ENCODE assay signal across 1 cellular context in genomic region chr9:129472651-129473102, GRCh38.
TF ChIP-seq lines count a peak whose summit lies in the region.

No MANE protein-coding gene starts in this region.

TF ChIP-seq in GM23338, 12 proteins besides CTCF, POLR2A, EP300 and RAD21 (continued from another document):
- TF ChIP-seq, protein P1, sequence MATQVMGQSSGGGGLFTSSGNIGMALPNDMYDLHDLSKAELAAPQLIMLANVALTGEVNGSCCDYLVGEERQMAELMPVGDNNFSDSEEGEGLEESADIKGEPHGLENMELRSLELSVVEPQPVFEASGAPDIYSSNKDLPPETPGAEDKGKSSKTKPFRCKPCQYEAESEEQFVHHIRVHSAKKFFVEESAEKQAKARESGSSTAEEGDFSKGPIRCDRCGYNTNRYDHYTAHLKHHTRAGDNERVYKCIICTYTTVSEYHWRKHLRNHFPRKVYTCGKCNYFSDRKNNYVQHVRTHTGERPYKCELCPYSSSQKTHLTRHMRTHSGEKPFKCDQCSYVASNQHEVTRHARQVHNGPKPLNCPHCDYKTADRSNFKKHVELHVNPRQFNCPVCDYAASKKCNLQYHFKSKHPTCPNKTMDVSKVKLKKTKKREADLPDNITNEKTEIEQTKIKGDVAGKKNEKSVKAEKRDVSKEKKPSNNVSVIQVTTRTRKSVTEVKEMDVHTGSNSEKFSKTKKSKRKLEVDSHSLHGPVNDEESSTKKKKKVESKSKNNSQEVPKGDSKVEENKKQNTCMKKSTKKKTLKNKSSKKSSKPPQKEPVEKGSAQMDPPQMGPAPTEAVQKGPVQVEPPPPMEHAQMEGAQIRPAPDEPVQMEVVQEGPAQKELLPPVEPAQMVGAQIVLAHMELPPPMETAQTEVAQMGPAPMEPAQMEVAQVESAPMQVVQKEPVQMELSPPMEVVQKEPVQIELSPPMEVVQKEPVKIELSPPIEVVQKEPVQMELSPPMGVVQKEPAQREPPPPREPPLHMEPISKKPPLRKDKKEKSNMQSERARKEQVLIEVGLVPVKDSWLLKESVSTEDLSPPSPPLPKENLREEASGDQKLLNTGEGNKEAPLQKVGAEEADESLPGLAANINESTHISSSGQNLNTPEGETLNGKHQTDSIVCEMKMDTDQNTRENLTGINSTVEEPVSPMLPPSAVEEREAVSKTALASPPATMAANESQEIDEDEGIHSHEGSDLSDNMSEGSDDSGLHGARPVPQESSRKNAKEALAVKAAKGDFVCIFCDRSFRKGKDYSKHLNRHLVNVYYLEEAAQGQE (IDR thresholded peaks at IDR 0.05; ENCODE audit: unreplicated experiment) = no peak
- TF ChIP-seq ZNF114 (CRISPR knock-in tag; IDR thresholded peaks at IDR 0.05) (no peak), POLR2AphosphoS5 (IDR thresholded peaks at IDR 0.05; ENCODE audit: low read depth) (no peak), STAT1 (IDR thresholded peaks at IDR 0.05; ENCODE audit: unreplicated experiment) (no peak), EZH2phosphoT487 (IDR thresholded peaks at IDR 0.05; ENCODE audit: unreplicated experiment) (no peak), NANOG (IDR thresholded peaks at IDR 0.05; ENCODE audit: borderline replicate concordance) (no peak), CREB1 (CRISPR knock-in tag; IDR thresholded peaks at IDR 0.05; ENCODE audit: low read depth) (no peak)
- TF ChIP-seq, protein P2, sequence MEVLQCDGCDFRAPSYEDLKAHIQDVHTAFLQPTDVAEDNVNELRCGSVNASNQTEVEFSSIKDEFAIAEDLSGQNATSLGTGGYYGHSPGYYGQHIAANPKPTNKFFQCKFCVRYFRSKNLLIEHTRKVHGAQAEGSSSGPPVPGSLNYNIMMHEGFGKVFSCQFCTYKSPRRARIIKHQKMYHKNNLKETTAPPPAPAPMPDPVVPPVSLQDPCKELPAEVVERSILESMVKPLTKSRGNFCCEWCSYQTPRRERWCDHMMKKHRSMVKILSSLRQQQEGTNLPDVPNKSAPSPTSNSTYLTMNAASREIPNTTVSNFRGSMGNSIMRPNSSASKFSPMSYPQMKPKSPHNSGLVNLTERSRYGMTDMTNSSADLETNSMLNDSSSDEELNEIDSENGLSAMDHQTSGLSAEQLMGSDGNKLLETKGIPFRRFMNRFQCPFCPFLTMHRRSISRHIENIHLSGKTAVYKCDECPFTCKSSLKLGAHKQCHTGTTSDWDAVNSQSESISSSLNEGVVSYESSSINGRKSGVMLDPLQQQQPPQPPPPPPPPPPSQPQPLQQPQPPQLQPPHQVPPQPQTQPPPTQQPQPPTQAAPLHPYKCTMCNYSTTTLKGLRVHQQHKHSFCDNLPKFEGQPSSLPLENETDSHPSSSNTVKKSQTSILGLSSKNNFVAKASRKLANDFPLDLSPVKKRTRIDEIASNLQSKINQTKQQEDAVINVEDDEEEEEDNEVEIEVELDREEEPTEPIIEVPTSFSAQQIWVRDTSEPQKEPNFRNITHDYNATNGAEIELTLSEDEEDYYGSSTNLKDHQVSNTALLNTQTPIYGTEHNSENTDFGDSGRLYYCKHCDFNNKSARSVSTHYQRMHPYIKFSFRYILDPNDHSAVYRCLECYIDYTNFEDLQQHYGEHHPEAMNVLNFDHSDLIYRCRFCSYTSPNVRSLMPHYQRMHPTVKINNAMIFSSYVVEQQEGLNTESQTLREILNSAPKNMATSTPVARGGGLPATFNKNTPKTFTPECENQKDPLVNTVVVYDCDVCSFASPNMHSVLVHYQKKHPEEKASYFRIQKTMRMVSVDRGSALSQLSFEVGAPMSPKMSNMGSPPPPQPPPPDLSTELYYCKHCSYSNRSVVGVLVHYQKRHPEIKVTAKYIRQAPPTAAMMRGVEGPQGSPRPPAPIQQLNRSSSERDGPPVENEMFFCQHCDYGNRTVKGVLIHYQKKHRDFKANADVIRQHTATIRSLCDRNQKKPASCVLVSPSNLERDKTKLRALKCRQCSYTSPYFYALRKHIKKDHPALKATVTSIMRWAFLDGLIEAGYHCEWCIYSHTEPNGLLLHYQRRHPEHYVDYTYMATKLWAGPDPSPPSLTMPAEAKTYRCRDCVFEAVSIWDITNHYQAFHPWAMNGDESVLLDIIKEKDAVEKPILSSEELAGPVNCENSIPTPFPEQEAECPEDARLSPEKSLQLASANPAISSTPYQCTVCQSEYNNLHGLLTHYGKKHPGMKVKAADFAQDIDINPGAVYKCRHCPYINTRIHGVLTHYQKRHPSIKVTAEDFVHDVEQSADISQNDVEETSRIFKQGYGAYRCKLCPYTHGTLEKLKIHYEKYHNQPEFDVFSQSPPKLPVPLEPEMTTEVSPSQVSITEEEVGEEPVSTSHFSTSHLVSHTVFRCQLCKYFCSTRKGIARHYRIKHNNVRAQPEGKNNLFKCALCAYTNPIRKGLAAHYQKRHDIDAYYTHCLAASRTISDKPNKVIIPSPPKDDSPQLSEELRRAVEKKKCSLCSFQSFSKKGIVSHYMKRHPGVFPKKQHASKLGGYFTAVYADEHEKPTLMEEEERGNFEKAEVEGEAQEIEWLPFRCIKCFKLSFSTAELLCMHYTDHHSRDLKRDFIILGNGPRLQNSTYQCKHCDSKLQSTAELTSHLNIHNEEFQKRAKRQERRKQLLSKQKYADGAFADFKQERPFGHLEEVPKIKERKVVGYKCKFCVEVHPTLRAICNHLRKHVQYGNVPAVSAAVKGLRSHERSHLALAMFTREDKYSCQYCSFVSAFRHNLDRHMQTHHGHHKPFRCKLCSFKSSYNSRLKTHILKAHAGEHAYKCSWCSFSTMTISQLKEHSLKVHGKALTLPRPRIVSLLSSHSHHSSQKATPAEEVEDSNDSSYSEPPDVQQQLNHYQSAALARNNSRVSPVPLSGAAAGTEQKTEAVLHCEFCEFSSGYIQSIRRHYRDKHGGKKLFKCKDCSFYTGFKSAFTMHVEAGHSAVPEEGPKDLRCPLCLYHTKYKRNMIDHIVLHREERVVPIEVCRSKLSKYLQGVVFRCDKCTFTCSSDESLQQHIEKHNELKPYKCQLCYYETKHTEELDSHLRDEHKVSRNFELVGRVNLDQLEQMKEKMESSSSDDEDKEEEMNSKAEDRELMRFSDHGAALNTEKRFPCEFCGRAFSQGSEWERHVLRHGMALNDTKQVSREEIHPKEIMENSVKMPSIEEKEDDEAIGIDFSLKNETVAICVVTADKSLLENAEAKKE (CRISPR knock-in tag; IDR thresholded peaks at IDR 0.05) = no peak
- TF ChIP-seq, protein P3, sequence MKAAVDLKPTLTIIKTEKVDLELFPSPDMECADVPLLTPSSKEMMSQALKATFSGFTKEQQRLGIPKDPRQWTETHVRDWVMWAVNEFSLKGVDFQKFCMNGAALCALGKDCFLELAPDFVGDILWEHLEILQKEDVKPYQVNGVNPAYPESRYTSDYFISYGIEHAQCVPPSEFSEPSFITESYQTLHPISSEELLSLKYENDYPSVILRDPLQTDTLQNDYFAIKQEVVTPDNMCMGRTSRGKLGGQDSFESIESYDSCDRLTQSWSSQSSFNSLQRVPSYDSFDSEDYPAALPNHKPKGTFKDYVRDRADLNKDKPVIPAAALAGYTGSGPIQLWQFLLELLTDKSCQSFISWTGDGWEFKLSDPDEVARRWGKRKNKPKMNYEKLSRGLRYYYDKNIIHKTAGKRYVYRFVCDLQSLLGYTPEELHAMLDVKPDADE (IDR thresholded peaks at IDR 0.05) = no peak
